In the genomic region with DNA sequence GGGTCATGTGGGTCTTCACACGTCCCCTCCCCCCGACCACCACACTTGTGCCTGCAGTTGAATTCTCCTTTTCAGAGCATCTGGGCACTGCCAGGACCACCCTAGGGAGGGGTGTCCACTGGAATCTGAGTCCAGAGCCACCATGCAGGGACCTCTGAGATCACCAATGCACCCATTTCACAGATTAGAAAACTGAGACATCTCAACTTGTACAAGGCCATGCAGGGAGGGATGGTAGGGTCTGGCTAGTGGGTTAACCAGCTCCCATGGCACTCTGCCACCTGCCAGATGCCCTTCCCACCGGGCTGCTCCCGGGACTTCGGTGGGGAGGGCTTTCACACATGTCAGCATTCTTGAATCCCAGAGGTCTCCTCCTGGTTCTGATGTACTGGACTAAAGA, we compare ENCODE assay signal across 1 cellular context.
TF ChIP-seq lines count a peak whose summit lies in the region.

No MANE protein-coding gene starts in this region.

TF ChIP-seq in A549, 52 proteins besides CTCF, POLR2A, EP300 and RAD21 (continued from another document):
- TF ChIP-seq, protein P1, sequence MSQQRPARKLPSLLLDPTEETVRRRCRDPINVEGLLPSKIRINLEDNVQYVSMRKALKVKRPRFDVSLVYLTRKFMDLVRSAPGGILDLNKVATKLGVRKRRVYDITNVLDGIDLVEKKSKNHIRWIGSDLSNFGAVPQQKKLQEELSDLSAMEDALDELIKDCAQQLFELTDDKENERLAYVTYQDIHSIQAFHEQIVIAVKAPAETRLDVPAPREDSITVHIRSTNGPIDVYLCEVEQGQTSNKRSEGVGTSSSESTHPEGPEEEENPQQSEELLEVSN (IDR thresholded peaks at IDR 0.05; ENCODE audit: borderline replicate concordance, low read depth) = no peak
